8 cellular contexts compared by ENCODE assay signal in genomic region chr7:150111373-150112120, GRCh38.
A peak's percentile ranks its signal among the peaks of the same experiment; 100 is the strongest.
DNase-seq lines count a peak whose midpoint lies in the region; ATAC-seq and TF ChIP-seq lines count a peak whose summit lies in the region.
"Not testable (repeated sequence)": the region's sequence is repeated elsewhere in the genome, so short reads cannot be mapped to it uniquely, and the experiment has no call there.

No MANE protein-coding gene starts in this region.

- not testable (repeated sequence) for H2AFZ ChIP-seq in trophoblast cell (ENCODE audit: insufficient read depth, low read length, poor library complexity)

- H3K23ac ChIP-seq in trophoblast cell (ENCODE audit: low read length), result not testable (repeated sequence)

- not testable (repeated sequence) for H3K9me3 ChIP-seq in HEK293 (ENCODE audit: control insufficient read depth, insufficient read depth, low read depth, low read length); SK-N-MC (ENCODE audit: low read depth, low read length); breast epithelium; trophoblast cell (ENCODE audit: insufficient read depth, low read depth, low read length); aorta (ENCODE audit: control insufficient read depth, low read length)

- no CpG with 5 or more reads among the region's 30 CpGs for WGBS in trophoblast cell (ENCODE audit: extremely low coverage, insufficient coverage, insufficient read length)
- 30% methylated on average over 16 to 25 of the region's 30 CpGs for WGBS in aorta, 2 donors

- not testable (repeated sequence) for H3K9ac ChIP-seq in SK-N-MC (ENCODE audit: insufficient read length); trophoblast cell (ENCODE audit: low read length)

- not testable (repeated sequence) for H3K9me3 Mint-ChIP-seq in nephron; stimulated activated effector memory CD8-positive, alpha-beta T cell treated with anti-CD3 and anti-CD28 coated beads, Interleukin-12 subunit alpha, Interleukin-12 subunit beta, amount 100 ng/mL, for 72 hours

- not testable (repeated sequence) for H3K27ac ChIP-seq in HEK293 (ENCODE audit: extremely low read depth, low read depth, low read length); SK-N-MC; breast epithelium; trophoblast cell (ENCODE audit: low read depth, low read length); aorta (ENCODE audit: low read depth in 1 of 2, low read length in 2 of 2)

- H3K18ac ChIP-seq in trophoblast cell (ENCODE audit: low read length), result not testable (repeated sequence)

- peak overlapping the region; percentile 55 for H4K91ac ChIP-seq in trophoblast cell (ENCODE audit: low read depth, low read length)

- not testable (repeated sequence) for H3K27ac Mint-ChIP-seq in nephron
- H3K27ac Mint-ChIP-seq in stimulated activated effector memory CD8-positive, alpha-beta T cell treated with anti-CD3 and anti-CD28 coated beads, Interleukin-12 subunit alpha, Interleukin-12 subunit beta, amount 100 ng/mL, for 72 hours, result peak overlapping the region; percentile 50

- not testable (repeated sequence) for H2BK5ac ChIP-seq in trophoblast cell (ENCODE audit: low read depth, low read length, poor library complexity)

- POLR2A ChIA-PET in HEK293 (lab: Yijun Ruan, JAX), result not testable (repeated sequence)

- not testable (repeated sequence) for H3K36me3 ChIP-seq in HEK293 (ENCODE audit: control insufficient read depth in 2 of 2, insufficient read depth in 1 of 2, low read length in 2 of 2); SK-N-MC (ENCODE audit: insufficient read depth, low read length); breast epithelium; trophoblast cell (ENCODE audit: control insufficient read depth in 1 of 2, insufficient read depth in 2 of 2, low read length in 2 of 2); aorta (ENCODE audit: control insufficient read depth in 1 of 2, insufficient read depth in 2 of 2, low read length in 1 of 2)

- not testable (repeated sequence) for H4K8ac ChIP-seq in trophoblast cell (ENCODE audit: low read depth, low read length)

- H3K4me3 Mint-ChIP-seq in nephron, result peak overlapping the region; percentile 6 to 46 (median 20)
- H3K4me3 Mint-ChIP-seq in stimulated activated effector memory CD8-positive, alpha-beta T cell treated with anti-CD3 and anti-CD28 coated beads, Interleukin-12 subunit alpha, Interleukin-12 subunit beta, amount 100 ng/mL, for 72 hours, result not testable (repeated sequence)

- H2BK12ac ChIP-seq in trophoblast cell (ENCODE audit: low read length), result not testable (repeated sequence)

- intact Hi-C loops in breast epithelium (cut with DNase I; ENCODE audit: low total_unique reads); aorta (cut with DNase I): not testable (repeated sequence)

- TF ChIP-seq POLR2A in breast epithelium (IDR thresholded peaks at IDR 0.05), result not testable (repeated sequence)

- not testable (repeated sequence) for H3K4me2 ChIP-seq in trophoblast cell (ENCODE audit: low read length)

- not testable (repeated sequence) for H3K4ac ChIP-seq in trophoblast cell (ENCODE audit: low read depth, low read length)

- not testable (repeated sequence) for H3K36me3 Mint-ChIP-seq in nephron (ENCODE audit: low read depth); stimulated activated effector memory CD8-positive, alpha-beta T cell treated with anti-CD3 and anti-CD28 coated beads, Interleukin-12 subunit alpha, Interleukin-12 subunit beta, amount 100 ng/mL, for 72 hours

- H3K14ac ChIP-seq in trophoblast cell (ENCODE audit: low read length), result not testable (repeated sequence)

- peak; percentile 50 for DNase-seq in Daoy (ENCODE audit: low read depth)
- DNase-seq in SK-N-MC (ENCODE audit: low read depth, low spot score), result peak; percentile 5
- not testable (repeated sequence) for DNase-seq in breast epithelium (ENCODE audit: low spot score in 2 of 2); trophoblast cell; stimulated activated effector memory CD8-positive, alpha-beta T cell treated with anti-CD3 and anti-CD28 coated beads, Interleukin-12 subunit alpha, Interleukin-12 subunit beta, amount 100 ng/mL, for 72 hours (ENCODE audit: low spot score in 2 of 2); aorta

- not testable (repeated sequence) for H3K79me2 ChIP-seq in trophoblast cell (ENCODE audit: control insufficient read depth, insufficient read depth, low read length, poor library complexity)

- not testable (repeated sequence) for TF ChIP-seq CTCF in HEK293 (tag by site-specific recombination; IDR thresholded peaks at IDR 0.05); breast epithelium (IDR thresholded peaks at IDR 0.05); nephron (IDR thresholded peaks at IDR 0.05; ENCODE audit: unreplicated experiment in 3 of 3)

- H3K79me1 ChIP-seq in trophoblast cell (ENCODE audit: low read length), result peaks cover 15% of the 10 kb centered on the region

- H2AK5ac ChIP-seq in trophoblast cell (ENCODE audit: low read length), result not testable (repeated sequence)

- H4K12ac ChIP-seq in trophoblast cell (ENCODE audit: low read depth, low read length), result not testable (repeated sequence)

- H3K4me1 Mint-ChIP-seq in nephron, result not testable (repeated sequence)
- H3K4me1 Mint-ChIP-seq in stimulated activated effector memory CD8-positive, alpha-beta T cell treated with anti-CD3 and anti-CD28 coated beads, Interleukin-12 subunit alpha, Interleukin-12 subunit beta, amount 100 ng/mL, for 72 hours, result peaks cover 13% of the 10 kb centered on the region

- peak; percentile 17 for ATAC-seq in stimulated activated effector memory CD8-positive, alpha-beta T cell treated with anti-CD3 and anti-CD28 coated beads, Interleukin-12 subunit alpha, Interleukin-12 subunit beta, amount 100 ng/mL, for 72 hours
- peak; percentile 6 for ATAC-seq in aorta (ENCODE audit: low FRiP score)

- H3K4me3 ChIP-seq in HEK293 (ENCODE audit: low read depth, low read length); SK-N-MC; trophoblast cell (ENCODE audit: low read depth, low read length); aorta (ENCODE audit: low read length in 2 of 2): not testable (repeated sequence)
- peak overlapping the region in 2 of 3 donors; percentile 23 to 39 for H3K4me3 ChIP-seq in breast epithelium

- CTCF ChIA-PET in HEK293 (lab: Yijun Ruan, JAX), result not testable (repeated sequence)

- H3K4me1 ChIP-seq in HEK293 (ENCODE audit: control insufficient read depth, insufficient read depth, low read length); breast epithelium; aorta (ENCODE audit: control insufficient read depth in 1 of 2, insufficient read depth in 2 of 2, low read length in 2 of 2): not testable (repeated sequence)
- peaks cover 6 to 11% of the 10 kb centered on the region in 2 experiments for H3K4me1 ChIP-seq in trophoblast cell (ENCODE audit: control insufficient read depth in 1 of 2, insufficient read depth in 2 of 2, low read length in 2 of 2)

- peaks cover 27% of the 10 kb centered on the region for H3K27me3 Mint-ChIP-seq in nephron (ENCODE audit: low read depth)

- H3K27me3 ChIP-seq in breast epithelium; trophoblast cell (ENCODE audit: insufficient read depth, low read length); aorta (ENCODE audit: control insufficient read depth in 1 of 2, insufficient read depth in 2 of 2, low read length in 1 of 2): not testable (repeated sequence)

- not testable (repeated sequence) for H2BK120ac ChIP-seq in trophoblast cell (ENCODE audit: insufficient read depth, low read length, poor library complexity)

TF ChIP-seq in HEK293, 187 proteins besides CTCF, POLR2A, EP300 and RAD21:
- TF ChIP-seq EGR2 (tag by site-specific recombination; IDR thresholded peaks at IDR 0.05; ENCODE audit: low read depth) (peak; percentile 95), PRDM1 (tag by site-specific recombination; IDR thresholded peaks at IDR 0.05) (0 out of 2 replicates have a peak, but pooled peaks have one; percentile 48), KLF1 (tag by site-specific recombination; IDR thresholded peaks at IDR 0.05) (0 out of 2 replicates have a peak, but pooled peaks have one; percentile 16), ZFHX2 (tag by site-specific recombination; conservative IDR thresholded peaks at IDR 0.05) (peak; percentile 98)
